In the genomic region with DNA sequence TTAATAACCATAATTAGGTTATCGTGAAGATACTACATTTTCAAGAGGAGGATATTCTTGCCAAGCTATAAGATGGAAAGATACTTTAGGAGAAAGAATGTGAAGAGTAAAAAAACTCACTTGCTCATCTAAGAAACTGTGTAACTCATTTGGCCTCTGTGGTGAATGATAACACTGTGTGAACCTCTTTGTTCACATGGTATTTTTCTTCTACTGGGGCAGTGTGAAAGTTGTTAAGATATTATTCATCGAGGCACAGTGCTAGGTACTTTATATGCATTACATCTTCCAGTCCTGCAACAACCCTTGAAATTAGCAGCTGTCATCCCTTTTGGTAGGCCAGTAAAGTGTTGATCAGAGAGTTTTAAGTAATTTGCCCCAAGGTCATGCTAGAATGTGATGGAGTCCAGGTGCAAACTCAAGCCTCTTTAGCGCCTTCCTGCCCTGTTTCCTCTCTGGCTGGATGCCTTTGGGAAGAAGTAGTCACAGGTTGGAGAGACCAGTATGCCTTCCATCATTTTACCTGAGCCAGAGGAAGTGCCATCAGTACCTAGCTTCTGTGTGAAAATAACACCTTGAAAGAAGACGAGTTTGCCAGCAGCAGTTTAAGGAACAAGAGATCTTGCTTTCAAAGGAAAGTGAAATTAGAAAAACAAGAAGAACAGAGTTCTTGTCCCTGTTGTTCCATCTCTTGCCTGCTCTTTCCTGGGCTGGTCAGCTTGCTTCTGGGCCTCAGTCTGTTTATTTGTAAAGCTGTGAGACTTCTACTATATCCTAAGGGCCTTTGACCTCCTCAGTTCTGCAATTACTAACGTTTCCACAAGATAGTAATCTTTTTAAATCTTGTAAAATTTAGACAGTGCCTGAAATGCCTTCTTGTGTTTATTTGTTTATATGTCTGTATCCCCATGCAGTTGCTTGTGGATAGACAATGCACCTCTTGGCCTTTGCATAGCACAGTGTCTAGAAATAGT, we compare ENCODE assay signal across 13 cellular contexts.
DNase-seq lines count a peak whose midpoint lies in the region; ATAC-seq, FAIRE-seq and TF ChIP-seq lines count a peak whose summit lies in the region.
"Had no signal": no experiment of that assay in that cellular context is flagged by ENCODE, and none has a peak within 500 bp of the region (broad histone marks: within the 10 kb centered on the region; RNA-seq: fewer than 3 reads in every experiment).

No MANE protein-coding gene starts in this region.

- CTCF ChIA-PET in activated CD4-positive, alpha-beta memory T cell treated with anti-CD3 and anti-CD28 coated beads for 36 hours (lab: Charles Lee), result no interaction called here

- intact Hi-C loops in activated CD4-positive, alpha-beta memory T cell treated with anti-CD3 and anti-CD28 coated beads for 36 hours (cut with micrococcal nuclease), result no loop called here

- no peak for TF ChIP-seq CTCF in glutamatergic neuron (IDR thresholded peaks at IDR 0.05; ENCODE audit: partially characterized antibody, unreplicated experiment)

- H3K36me3 ChIP-seq in ACC112 (ENCODE audit: insufficient read depth, low read length), result no peaks in the 10 kb centered on the region

- no peaks in the 10 kb centered on the region for H3K9me3 Mint-ChIP-seq in immature natural killer cell
- no peaks in the 10 kb centered on the region for H3K9me3 Mint-ChIP-seq in activated CD4-positive, alpha-beta memory T cell treated with anti-CD3 and anti-CD28 coated beads for 36 hours
- no peaks in the 10 kb centered on the region for H3K9me3 Mint-ChIP-seq in glutamatergic neuron (ENCODE audit: unreplicated experiment)

- H3K79me2 ChIP-seq in ACC112 (ENCODE audit: control insufficient read depth, insufficient read depth, low read length, unreplicated experiment), result peaks cover 96% of the 10 kb centered on the region

- H3K36me3 Mint-ChIP-seq in immature natural killer cell (no peaks in the 10 kb centered on the region), glutamatergic neuron (ENCODE audit: unreplicated experiment) (no peaks in the 10 kb centered on the region)
- H3K36me3 Mint-ChIP-seq in activated CD4-positive, alpha-beta memory T cell treated with anti-CD3 and anti-CD28 coated beads for 36 hours, result peaks cover 4% of the 10 kb centered on the region

- FAIRE-seq in urothelium cell line (lab: Jason Lieb, UNC), result no peak

- DNase-seq in RPMI7951 (ENCODE audit: low read depth) (peak; percentile 41), immature natural killer cell (no peak), urothelium cell line (ENCODE audit: low spot score) (no peak), glutamatergic neuron (no peak)
- no peak for DNase-seq in activated CD4-positive, alpha-beta memory T cell treated with anti-CD3 and anti-CD28 coated beads for 36 hours
- DNase-seq: AML-193; effector CD8-positive, alpha-beta T cell; NCI-H1694; stimulated activated CD4-positive, alpha-beta T cell treated with anti-CD3 and anti-CD28 coated beads, Interleukin-2, amount 100 ng/mL, for 48 hours had no signal

- H3K27ac Mint-ChIP-seq in immature natural killer cell, result peak overlapping the region; percentile 75 to 88 (median 78)
- H3K27ac Mint-ChIP-seq in activated CD4-positive, alpha-beta memory T cell treated with anti-CD3 and anti-CD28 coated beads for 36 hours, result no peak overlapping the region
- H3K27ac Mint-ChIP-seq in glutamatergic neuron (ENCODE audit: unreplicated experiment), result no peak overlapping the region

- H3K4me1 ChIP-seq in ACC112 (ENCODE audit: control insufficient read depth, insufficient read depth, low read length, unreplicated experiment), result peaks cover 76% of the 10 kb centered on the region

- peak overlapping the region; percentile 20 to 56 (median 31) for H3K4me3 Mint-ChIP-seq in immature natural killer cell
- no peak overlapping the region for H3K4me3 Mint-ChIP-seq in activated CD4-positive, alpha-beta memory T cell treated with anti-CD3 and anti-CD28 coated beads for 36 hours
- H3K4me3 Mint-ChIP-seq in glutamatergic neuron (ENCODE audit: unreplicated experiment), result no peak overlapping the region

- peaks cover 87 to 94% of the 10 kb centered on the region in 2 donors for H3K4me1 Mint-ChIP-seq in immature natural killer cell
- H3K4me1 Mint-ChIP-seq in activated CD4-positive, alpha-beta memory T cell treated with anti-CD3 and anti-CD28 coated beads for 36 hours (ENCODE audit: low read depth), result peaks cover 22% of the 10 kb centered on the region
- H3K4me1 Mint-ChIP-seq in glutamatergic neuron (ENCODE audit: low read depth, unreplicated experiment), result peaks cover 3% of the 10 kb centered on the region

- ATAC-seq in GM19324 (IDR thresholded peaks at IDR 0.05; ENCODE audit: low FRiP score, unreplicated experiment), result peak; percentile 42
- ATAC-seq in GM19455 (IDR thresholded peaks at IDR 0.05; ENCODE audit: unreplicated experiment), result no peak

- no peaks in the 10 kb centered on the region for H3K27me3 Mint-ChIP-seq in immature natural killer cell (ENCODE audit: low read depth in 3 of 3)
- H3K27me3 Mint-ChIP-seq in activated CD4-positive, alpha-beta memory T cell treated with anti-CD3 and anti-CD28 coated beads for 36 hours, result no peaks in the 10 kb centered on the region
- no peaks in the 10 kb centered on the region for H3K27me3 Mint-ChIP-seq in glutamatergic neuron (ENCODE audit: unreplicated experiment)

- H2AFZ ChIP-seq in ACC112 (ENCODE audit: low read length, unreplicated experiment), result no peak overlapping the region

- H3K27ac ChIP-seq in ACC112 (ENCODE audit: low read depth, low read length), result peak overlapping the region; percentile 78
- H3K27ac ChIP-seq: RWPE1 had no signal

- no peaks in the 10 kb centered on the region for H3K27me3 ChIP-seq in ACC112 (ENCODE audit: insufficient read depth, low read length)

- no peak overlapping the region for H3K4me3 ChIP-seq in ACC112 (ENCODE audit: low read depth, low read length)

- POLR2A ChIA-PET in activated CD4-positive, alpha-beta memory T cell treated with anti-CD3 and anti-CD28 coated beads for 36 hours (lab: Charles Lee), result no interaction called here

Comparison
In these comparisons a context has a peak if more than half of its experiments do, and no peak if none do; other contexts are left out.
1. H3K27ac Mint-ChIP-seq: peak in immature natural killer cell (6 of 6); none in activated CD4-positive, alpha-beta memory T cell treated with anti-CD3 and anti-CD28 coated beads for 36 hours (single experiment) and glutamatergic neuron (single experiment).
2. H3K4me3 Mint-ChIP-seq: peak in immature natural killer cell (5 of 5); none in activated CD4-positive, alpha-beta memory T cell treated with anti-CD3 and anti-CD28 coated beads for 36 hours (single experiment) and glutamatergic neuron (single experiment).